In the genomic region with DNA sequence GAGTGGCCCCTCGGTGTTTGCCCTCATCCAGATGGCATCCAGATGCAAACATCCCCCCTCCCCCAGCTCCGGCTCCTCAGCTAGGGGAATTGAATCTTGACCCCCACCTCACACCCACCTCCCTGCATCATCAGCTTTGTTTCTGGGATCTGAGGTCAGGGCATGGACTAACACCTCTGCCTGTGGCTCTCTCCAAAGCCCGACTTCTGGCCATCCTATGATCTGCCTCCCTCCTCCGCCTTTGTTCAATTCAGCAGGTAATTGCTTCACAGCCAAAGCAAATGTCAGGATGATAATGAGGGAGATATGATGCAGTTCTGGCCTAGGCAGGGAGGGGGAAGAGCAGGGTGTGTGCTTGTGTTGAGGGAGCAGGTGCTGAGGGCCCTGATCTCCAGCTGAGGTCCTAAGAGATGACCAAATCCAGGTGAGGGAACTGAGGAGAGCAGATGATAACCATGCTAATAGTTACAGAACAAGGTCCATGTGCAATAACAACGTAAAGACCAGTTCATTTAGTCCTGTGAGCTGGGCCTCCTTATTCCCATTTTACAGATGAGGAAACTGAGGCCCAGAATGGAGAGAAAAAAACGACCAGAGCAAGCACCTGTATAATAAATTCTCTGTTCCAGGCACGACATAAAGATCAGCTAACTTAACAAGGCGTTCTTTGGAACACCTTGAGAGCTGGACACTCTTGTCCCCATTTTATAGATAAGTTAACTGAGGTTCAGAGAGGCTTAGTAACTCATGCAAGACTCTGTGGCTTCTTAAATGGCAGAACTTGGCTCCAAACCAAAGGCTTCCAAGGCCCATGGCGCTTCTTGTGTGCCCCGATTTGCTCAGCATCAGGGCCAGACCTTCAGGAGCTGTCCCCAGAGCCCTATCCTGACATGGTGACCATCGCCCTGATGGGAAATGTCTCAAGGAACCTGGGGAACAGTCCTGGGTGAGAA, we compare ENCODE assay signal across 1 cellular context.
TF ChIP-seq lines count a peak whose summit lies in the region.

No MANE protein-coding gene starts in this region.

TF ChIP-seq in K562, 482 proteins besides CTCF, POLR2A, EP300 and RAD21 (continued from another document and continues in another):
- TF ChIP-seq, protein P1, sequence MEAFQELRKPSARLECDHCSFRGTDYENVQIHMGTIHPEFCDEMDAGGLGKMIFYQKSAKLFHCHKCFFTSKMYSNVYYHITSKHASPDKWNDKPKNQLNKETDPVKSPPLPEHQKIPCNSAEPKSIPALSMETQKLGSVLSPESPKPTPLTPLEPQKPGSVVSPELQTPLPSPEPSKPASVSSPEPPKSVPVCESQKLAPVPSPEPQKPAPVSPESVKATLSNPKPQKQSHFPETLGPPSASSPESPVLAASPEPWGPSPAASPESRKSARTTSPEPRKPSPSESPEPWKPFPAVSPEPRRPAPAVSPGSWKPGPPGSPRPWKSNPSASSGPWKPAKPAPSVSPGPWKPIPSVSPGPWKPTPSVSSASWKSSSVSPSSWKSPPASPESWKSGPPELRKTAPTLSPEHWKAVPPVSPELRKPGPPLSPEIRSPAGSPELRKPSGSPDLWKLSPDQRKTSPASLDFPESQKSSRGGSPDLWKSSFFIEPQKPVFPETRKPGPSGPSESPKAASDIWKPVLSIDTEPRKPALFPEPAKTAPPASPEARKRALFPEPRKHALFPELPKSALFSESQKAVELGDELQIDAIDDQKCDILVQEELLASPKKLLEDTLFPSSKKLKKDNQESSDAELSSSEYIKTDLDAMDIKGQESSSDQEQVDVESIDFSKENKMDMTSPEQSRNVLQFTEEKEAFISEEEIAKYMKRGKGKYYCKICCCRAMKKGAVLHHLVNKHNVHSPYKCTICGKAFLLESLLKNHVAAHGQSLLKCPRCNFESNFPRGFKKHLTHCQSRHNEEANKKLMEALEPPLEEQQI (IDR thresholded peaks at IDR 0.05) = no peak
- TF ChIP-seq RBBP5 (IDR thresholded peaks at IDR 0.05; ENCODE audit: borderline replicate concordance, insufficient read depth, low read length, poor library complexity, severe bottlenecking) (no peak), L3MBTL2 (IDR thresholded peaks at IDR 0.05) (peak; percentile 59), TAF15 (IDR thresholded peaks at IDR 0.05; ENCODE audit: low read depth, low read length) (no peak), ILK (tag; IDR thresholded peaks at IDR 0.05; ENCODE audit: borderline replicate concordance, low read depth) (no peak), RNF2 (IDR thresholded peaks at IDR 0.05) (no peak), SREBF2 (CRISPR knock-in tag; IDR thresholded peaks at IDR 0.05) (no peak), STAT5A (IDR thresholded peaks at IDR 0.05; ENCODE audit: borderline replicate concordance, low read length) (no peak), ZNF354B (CRISPR knock-in tag; IDR thresholded peaks at IDR 0.05) (no peak), HSF4 (CRISPR knock-in tag; IDR thresholded peaks at IDR 0.05; ENCODE audit: borderline replicate concordance) (peak; percentile 5; the same call in 1 of the 2 replicates), FOXJ2 (tag; IDR thresholded peaks at IDR 0.05) (0 out of 2 replicates have a peak, but pooled peaks have one; percentile 32), ZFP36 (IDR thresholded peaks at IDR 0.05; ENCODE audit: low read depth, low read length, partially characterized antibody) (no peak), PHB2 (IDR thresholded peaks at IDR 0.05; ENCODE audit: low read depth) (no peak), SNRNP70 (optimal IDR thresholded peaks at IDR 0.05; ENCODE audit: low read depth, low read length) (no peak), MAZ (CRISPR knock-in tag; conservative IDR thresholded peaks at IDR 0.05 in 1 of 2, IDR thresholded peaks at IDR 0.05 in 1 of 2) (peak in 1 of 2 experiments; percentile 34; a peak in 1 of 4 replicates), YBX1 (IDR thresholded peaks at IDR 0.05) (no peak), ARNT (IDR thresholded peaks at IDR 0.05) (peak in 1 of 2 experiments; percentile 35; a peak in 1 of 4 replicates), ZSCAN29 (IDR thresholded peaks at IDR 0.05) (no peak), ZNF79 (CRISPR knock-in tag; IDR thresholded peaks at IDR 0.05; ENCODE audit: low read depth) (no peak; the same call in 1 of the 2 replicates), ZNF41 (CRISPR knock-in tag; conservative IDR thresholded peaks at IDR 0.05) (no peak), TOE1 (IDR thresholded peaks at IDR 0.05; ENCODE audit: borderline replicate concordance) (no peak), TOE1 (CRISPR knock-in tag; IDR thresholded peaks at IDR 0.05; ENCODE audit: borderline replicate concordance, low read depth) (no peak), MCM7 (IDR thresholded peaks at IDR 0.05) (no peak), XRCC5 (IDR thresholded peaks at IDR 0.05; ENCODE audit: low read depth, low read length) (no peak), EHMT2 (IDR thresholded peaks at IDR 0.05) (no peak), ZSCAN32 (CRISPR knock-in tag; IDR thresholded peaks at IDR 0.05) (no peak), ZBTB7A (IDR thresholded peaks at IDR 0.05; ENCODE audit: borderline replicate concordance, control insufficient read depth, low read depth, low read length) (no peak), GABPB2 (CRISPR knock-in tag; conservative IDR thresholded peaks at IDR 0.05) (peak; percentile 48; the same call in 1 of the 2 replicates), ZNF830 (CRISPR knock-in tag; IDR thresholded peaks at IDR 0.05) (no peak), BRD4 (IDR thresholded peaks at IDR 0.05) (no peak; the same call in 1 of the 2 replicates), ILF3 (IDR thresholded peaks at IDR 0.05; ENCODE audit: borderline replicate concordance) (no peak), SETDB1 (IDR thresholded peaks at IDR 0.05; ENCODE audit: low read length) (no peak), RFX7 (CRISPR knock-in tag; IDR thresholded peaks at IDR 0.05) (no peak), ZNF23 (CRISPR knock-in tag; IDR thresholded peaks at IDR 0.05) (no peak), ZEB2 (IDR thresholded peaks at IDR 0.05) (peak; percentile 76)
- TF ChIP-seq, protein P2, sequence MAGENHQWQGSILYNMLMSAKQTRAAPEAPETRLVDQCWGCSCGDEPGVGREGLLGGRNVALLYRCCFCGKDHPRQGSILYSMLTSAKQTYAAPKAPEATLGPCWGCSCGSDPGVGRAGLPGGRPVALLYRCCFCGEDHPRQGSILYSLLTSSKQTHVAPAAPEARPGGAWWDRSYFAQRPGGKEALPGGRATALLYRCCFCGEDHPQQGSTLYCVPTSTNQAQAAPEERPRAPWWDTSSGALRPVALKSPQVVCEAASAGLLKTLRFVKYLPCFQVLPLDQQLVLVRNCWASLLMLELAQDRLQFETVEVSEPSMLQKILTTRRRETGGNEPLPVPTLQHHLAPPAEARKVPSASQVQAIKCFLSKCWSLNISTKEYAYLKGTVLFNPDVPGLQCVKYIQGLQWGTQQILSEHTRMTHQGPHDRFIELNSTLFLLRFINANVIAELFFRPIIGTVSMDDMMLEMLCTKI (IDR thresholded peaks at IDR 0.05; ENCODE audit: partially characterized antibody) = no peak
- TF ChIP-seq, protein P3, sequence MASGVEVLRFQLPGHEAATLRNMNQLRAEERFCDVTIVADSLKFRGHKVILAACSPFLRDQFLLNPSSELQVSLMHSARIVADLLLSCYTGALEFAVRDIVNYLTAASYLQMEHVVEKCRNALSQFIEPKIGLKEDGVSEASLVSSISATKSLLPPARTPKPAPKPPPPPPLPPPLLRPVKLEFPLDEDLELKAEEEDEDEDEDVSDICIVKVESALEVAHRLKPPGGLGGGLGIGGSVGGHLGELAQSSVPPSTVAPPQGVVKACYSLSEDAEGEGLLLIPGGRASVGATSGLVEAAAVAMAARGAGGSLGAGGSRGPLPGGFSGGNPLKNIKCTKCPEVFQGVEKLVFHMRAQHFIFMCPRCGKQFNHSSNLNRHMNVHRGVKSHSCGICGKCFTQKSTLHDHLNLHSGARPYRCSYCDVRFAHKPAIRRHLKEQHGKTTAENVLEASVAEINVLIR (CRISPR knock-in tag; IDR thresholded peaks at IDR 0.05) = no peak
- TF ChIP-seq, protein P4, sequence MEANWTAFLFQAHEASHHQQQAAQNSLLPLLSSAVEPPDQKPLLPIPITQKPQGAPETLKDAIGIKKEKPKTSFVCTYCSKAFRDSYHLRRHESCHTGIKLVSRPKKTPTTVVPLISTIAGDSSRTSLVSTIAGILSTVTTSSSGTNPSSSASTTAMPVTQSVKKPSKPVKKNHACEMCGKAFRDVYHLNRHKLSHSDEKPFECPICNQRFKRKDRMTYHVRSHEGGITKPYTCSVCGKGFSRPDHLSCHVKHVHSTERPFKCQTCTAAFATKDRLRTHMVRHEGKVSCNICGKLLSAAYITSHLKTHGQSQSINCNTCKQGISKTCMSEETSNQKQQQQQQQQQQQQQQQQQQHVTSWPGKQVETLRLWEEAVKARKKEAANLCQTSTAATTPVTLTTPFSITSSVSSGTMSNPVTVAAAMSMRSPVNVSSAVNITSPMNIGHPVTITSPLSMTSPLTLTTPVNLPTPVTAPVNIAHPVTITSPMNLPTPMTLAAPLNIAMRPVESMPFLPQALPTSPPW (CRISPR knock-in tag; IDR thresholded peaks at IDR 0.05) = peak; percentile 31; the same call in 1 of the 2 replicates
- TF ChIP-seq, protein P5, sequence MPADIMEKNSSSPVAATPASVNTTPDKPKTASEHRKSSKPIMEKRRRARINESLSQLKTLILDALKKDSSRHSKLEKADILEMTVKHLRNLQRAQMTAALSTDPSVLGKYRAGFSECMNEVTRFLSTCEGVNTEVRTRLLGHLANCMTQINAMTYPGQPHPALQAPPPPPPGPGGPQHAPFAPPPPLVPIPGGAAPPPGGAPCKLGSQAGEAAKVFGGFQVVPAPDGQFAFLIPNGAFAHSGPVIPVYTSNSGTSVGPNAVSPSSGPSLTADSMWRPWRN (IDR thresholded peaks at IDR 0.05; ENCODE audit: low read depth) = no peak
- TF ChIP-seq, protein P6, sequence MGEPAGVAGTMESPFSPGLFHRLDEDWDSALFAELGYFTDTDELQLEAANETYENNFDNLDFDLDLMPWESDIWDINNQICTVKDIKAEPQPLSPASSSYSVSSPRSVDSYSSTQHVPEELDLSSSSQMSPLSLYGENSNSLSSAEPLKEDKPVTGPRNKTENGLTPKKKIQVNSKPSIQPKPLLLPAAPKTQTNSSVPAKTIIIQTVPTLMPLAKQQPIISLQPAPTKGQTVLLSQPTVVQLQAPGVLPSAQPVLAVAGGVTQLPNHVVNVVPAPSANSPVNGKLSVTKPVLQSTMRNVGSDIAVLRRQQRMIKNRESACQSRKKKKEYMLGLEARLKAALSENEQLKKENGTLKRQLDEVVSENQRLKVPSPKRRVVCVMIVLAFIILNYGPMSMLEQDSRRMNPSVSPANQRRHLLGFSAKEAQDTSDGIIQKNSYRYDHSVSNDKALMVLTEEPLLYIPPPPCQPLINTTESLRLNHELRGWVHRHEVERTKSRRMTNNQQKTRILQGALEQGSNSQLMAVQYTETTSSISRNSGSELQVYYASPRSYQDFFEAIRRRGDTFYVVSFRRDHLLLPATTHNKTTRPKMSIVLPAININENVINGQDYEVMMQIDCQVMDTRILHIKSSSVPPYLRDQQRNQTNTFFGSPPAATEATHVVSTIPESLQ (CRISPR knock-in tag; IDR thresholded peaks at IDR 0.05) = no peak
- TF ChIP-seq, protein P7, sequence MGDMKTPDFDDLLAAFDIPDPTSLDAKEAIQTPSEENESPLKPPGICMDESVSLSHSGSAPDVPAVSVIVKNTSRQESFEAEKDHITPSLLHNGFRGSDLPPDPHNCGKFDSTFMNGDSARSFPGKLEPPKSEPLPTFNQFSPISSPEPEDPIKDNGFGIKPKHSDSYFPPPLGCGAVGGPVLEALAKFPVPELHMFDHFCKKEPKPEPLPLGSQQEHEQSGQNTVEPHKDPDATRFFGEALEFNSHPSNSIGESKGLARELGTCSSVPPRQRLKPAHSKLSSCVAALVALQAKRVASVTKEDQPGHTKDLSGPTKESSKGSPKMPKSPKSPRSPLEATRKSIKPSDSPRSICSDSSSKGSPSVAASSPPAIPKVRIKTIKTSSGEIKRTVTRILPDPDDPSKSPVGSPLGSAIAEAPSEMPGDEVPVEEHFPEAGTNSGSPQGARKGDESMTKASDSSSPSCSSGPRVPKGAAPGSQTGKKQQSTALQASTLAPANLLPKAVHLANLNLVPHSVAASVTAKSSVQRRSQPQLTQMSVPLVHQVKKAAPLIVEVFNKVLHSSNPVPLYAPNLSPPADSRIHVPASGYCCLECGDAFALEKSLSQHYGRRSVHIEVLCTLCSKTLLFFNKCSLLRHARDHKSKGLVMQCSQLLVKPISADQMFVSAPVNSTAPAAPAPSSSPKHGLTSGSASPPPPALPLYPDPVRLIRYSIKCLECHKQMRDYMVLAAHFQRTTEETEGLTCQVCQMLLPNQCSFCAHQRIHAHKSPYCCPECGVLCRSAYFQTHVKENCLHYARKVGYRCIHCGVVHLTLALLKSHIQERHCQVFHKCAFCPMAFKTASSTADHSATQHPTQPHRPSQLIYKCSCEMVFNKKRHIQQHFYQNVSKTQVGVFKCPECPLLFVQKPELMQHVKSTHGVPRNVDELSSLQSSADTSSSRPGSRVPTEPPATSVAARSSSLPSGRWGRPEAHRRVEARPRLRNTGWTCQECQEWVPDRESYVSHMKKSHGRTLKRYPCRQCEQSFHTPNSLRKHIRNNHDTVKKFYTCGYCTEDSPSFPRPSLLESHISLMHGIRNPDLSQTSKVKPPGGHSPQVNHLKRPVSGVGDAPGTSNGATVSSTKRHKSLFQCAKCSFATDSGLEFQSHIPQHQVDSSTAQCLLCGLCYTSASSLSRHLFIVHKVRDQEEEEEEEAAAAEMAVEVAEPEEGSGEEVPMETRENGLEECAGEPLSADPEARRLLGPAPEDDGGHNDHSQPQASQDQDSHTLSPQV (IDR thresholded peaks at IDR 0.05) = peak; percentile 31; the same call in 1 of the 2 replicates
- TF ChIP-seq, protein P8, sequence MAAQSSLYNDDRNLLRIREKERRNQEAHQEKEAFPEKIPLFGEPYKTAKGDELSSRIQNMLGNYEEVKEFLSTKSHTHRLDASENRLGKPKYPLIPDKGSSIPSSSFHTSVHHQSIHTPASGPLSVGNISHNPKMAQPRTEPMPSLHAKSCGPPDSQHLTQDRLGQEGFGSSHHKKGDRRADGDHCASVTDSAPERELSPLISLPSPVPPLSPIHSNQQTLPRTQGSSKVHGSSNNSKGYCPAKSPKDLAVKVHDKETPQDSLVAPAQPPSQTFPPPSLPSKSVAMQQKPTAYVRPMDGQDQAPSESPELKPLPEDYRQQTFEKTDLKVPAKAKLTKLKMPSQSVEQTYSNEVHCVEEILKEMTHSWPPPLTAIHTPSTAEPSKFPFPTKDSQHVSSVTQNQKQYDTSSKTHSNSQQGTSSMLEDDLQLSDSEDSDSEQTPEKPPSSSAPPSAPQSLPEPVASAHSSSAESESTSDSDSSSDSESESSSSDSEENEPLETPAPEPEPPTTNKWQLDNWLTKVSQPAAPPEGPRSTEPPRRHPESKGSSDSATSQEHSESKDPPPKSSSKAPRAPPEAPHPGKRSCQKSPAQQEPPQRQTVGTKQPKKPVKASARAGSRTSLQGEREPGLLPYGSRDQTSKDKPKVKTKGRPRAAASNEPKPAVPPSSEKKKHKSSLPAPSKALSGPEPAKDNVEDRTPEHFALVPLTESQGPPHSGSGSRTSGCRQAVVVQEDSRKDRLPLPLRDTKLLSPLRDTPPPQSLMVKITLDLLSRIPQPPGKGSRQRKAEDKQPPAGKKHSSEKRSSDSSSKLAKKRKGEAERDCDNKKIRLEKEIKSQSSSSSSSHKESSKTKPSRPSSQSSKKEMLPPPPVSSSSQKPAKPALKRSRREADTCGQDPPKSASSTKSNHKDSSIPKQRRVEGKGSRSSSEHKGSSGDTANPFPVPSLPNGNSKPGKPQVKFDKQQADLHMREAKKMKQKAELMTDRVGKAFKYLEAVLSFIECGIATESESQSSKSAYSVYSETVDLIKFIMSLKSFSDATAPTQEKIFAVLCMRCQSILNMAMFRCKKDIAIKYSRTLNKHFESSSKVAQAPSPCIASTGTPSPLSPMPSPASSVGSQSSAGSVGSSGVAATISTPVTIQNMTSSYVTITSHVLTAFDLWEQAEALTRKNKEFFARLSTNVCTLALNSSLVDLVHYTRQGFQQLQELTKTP (IDR thresholded peaks at IDR 0.05; ENCODE audit: low read depth in 1 of 2, partially characterized antibody in 2 of 2) = peak in 1 of 2 experiments; percentile 67
